8 cellular contexts compared by ENCODE assay signal in genomic region chrX:135520022-135520552, GRCh38. TPM values are rescaled to one million over a fixed set of nuclear protein-coding genes. Genes with fewer than 3 reads are reported as not detected.
DNase-seq lines count a peak whose midpoint lies in the region; TF ChIP-seq lines count a peak whose summit lies in the region.

No MANE protein-coding gene starts in this region.

- 27 to 32% (median 31%) methylated on average over 12 of the region's 12 CpGs for WGBS in ovary, 3 donors

- H3K4me3 ChIP-seq in OCI-LY1 (ENCODE audit: low read depth, low read length, poor library complexity, severe bottlenecking) (peak overlapping the region; percentile 92), epithelial cell of esophagus (ENCODE audit: low read length) (peak overlapping the region; percentile 64), ovary (peak overlapping the region; percentile 59)

- peak overlapping the region; percentile 64 for H3K9ac ChIP-seq in OCI-LY1 (ENCODE audit: low read length)

- H3K27ac ChIP-seq in OCI-LY1 (ENCODE audit: low read depth, low read length, poor library complexity, severe bottlenecking) (peak overlapping the region; percentile 86), ovary (peak overlapping the region in 1 of 2 donors; percentile 94)

- H3K4me2 ChIP-seq in OCI-LY1 (ENCODE audit: low read length), result peak overlapping the region; percentile 82

- no peaks in the 10 kb centered on the region for H3K9me3 ChIP-seq in OCI-LY1 (ENCODE audit: low read length)
- no peaks in the 10 kb centered on the region for H3K9me3 ChIP-seq in ovary

- H3K27me3 ChIP-seq in OCI-LY1 (ENCODE audit: insufficient read depth, low read length) (no peaks in the 10 kb centered on the region), ovary (no peaks in the 10 kb centered on the region)

- H3K4me1 ChIP-seq in OCI-LY1 (ENCODE audit: insufficient read depth, low read length, severe bottlenecking) (peaks cover 16% of the 10 kb centered on the region), ovary (ENCODE audit: insufficient read depth) (no peaks in the 10 kb centered on the region)

- DNase-seq in DMS53 (lab: John Stamatoyannopoulos, UW) (peak; percentile 24), DMS53 treated with DMSO at 0.1 percent for 48 hours (lab: John Stamatoyannopoulos, UW; ENCODE audit: unreplicated experiment) (no peak), epithelial cell of esophagus (ENCODE audit: low read depth) (peak; percentile 2), ovary (no peak), SK-N-DZ (ENCODE audit: low spot score) (no peak), NCI-H2227 (lab: John Stamatoyannopoulos, UW; ENCODE audit: unreplicated experiment) (no peak), middle frontal gyrus (ENCODE audit: extremely low spot score, low spot score) (no peak)

- no peak for TF ChIP-seq POLR2A in ovary (IDR thresholded peaks at IDR 0.05)

- no peak for TF ChIP-seq EP300 in ovary (IDR thresholded peaks at IDR 0.05)

- intact Hi-C loops in ovary (cut with DNase I), result no loop called here

- TF ChIP-seq CTCF in OCI-LY1 (IDR thresholded peaks at IDR 0.05; ENCODE audit: low read length) (no peak), epithelial cell of esophagus (IDR thresholded peaks at IDR 0.05; ENCODE audit: insufficient read depth, low read depth, low read length, missing control alignments) (no peak), ovary (IDR thresholded peaks at IDR 0.05) (no peak)

- peak overlapping the region; percentile 94; the same call in 1 of the 2 replicates for H2AFZ ChIP-seq in OCI-LY1 (ENCODE audit: low read length)

- H3K36me3 ChIP-seq in OCI-LY1 (ENCODE audit: insufficient read depth, low read length) (no peaks in the 10 kb centered on the region), ovary (no peaks in the 10 kb centered on the region)

- H3F3A ChIP-seq in OCI-LY1 (ENCODE audit: insufficient read depth, low read length), result no peaks in the 10 kb centered on the region

- H3K9me2 ChIP-seq in OCI-LY1 (ENCODE audit: low read depth, low read length), result no peaks in the 10 kb centered on the region

- H4K20me1 ChIP-seq in OCI-LY1 (ENCODE audit: insufficient read depth, low read length), result no peaks in the 10 kb centered on the region

- H3K79me2 ChIP-seq in OCI-LY1 (ENCODE audit: insufficient read depth, low read length), result no peaks in the 10 kb centered on the region

RNA-seq across cellular contexts. Expression of gene INTS6L, which starts 0.4 kb away (rescaled TPM):
- total RNA-seq in ovary, result 10 to 100 TPM; 13.2 to 20.7 (median 16.4) TPM
- 10 to 100 TPM in 1 of 2 donors, 1 to 10 TPM in 1; 9.0 to 13.5 TPM for polyA plus RNA-seq in ovary
- polyA plus RNA-seq in SK-N-DZ (2014; cell fraction: cytosol; rRNA removed), result 7.2 and 10.5 TPM in 2 replicates
- polyA plus RNA-seq in SK-N-DZ (2014; cell fraction: nucleus; rRNA removed), result 58.3 and 75.2 TPM in 2 replicates

Comparison
In these comparisons a context has a peak if more than half of its experiments do, and no peak if none do; other contexts are left out.
1. DNase-seq: peak in DMS53 (single experiment) and epithelial cell of esophagus (single experiment); none in DMS53 treated with DMSO at 0.1 percent for 48 hours (single experiment), ovary (0 of 5), SK-N-DZ (single experiment), NCI-H2227 (single experiment) and middle frontal gyrus (single experiment).
2. Peak in every context shown above with its lines, with median percentiles within 50 percentile points of each other: H3K4me3 ChIP-seq.